Comparison of ENCODE assay signal across 33 cellular contexts in genomic region chr5:10832987-10833386, GRCh38.
DNase-seq lines count a peak whose midpoint lies in the region; TF ChIP-seq lines count a peak whose summit lies in the region.
"Had no signal": no experiment of that assay in that cellular context is flagged by ENCODE, and none has a peak within 500 bp of the region (broad histone marks: within the 10 kb centered on the region; RNA-seq: fewer than 3 reads in every experiment).

No MANE protein-coding gene starts in this region.

- H3K27me3 Mint-ChIP-seq in Caco-2 (ENCODE audit: insufficient read depth, unreplicated experiment) = no peaks in the 10 kb centered on the region
- H3K27me3 Mint-ChIP-seq in activated naive CD4-positive, alpha-beta T cell treated with anti-CD3 and anti-CD28 coated beads for 36 hours (ENCODE audit: low read depth) = peaks cover 2% of the 10 kb centered on the region
- H3K27me3 Mint-ChIP-seq: CD4-positive, CD25-positive, alpha-beta regulatory T cell had no signal

- peaks cover 29% of the 10 kb centered on the region for H3K4me1 Mint-ChIP-seq in Caco-2 (ENCODE audit: low read depth, unreplicated experiment)
- no peaks in the 10 kb centered on the region for H3K4me1 Mint-ChIP-seq in activated naive CD4-positive, alpha-beta T cell treated with anti-CD3 and anti-CD28 coated beads for 36 hours (ENCODE audit: low read depth)
- H3K4me1 Mint-ChIP-seq: activated naive CD8-positive, alpha-beta T cell treated with anti-CD3 and anti-CD28 coated beads, Interleukin-2, amount 10 ng/mL, durations not matched to agents 7 days and 5 days; CD4-positive, CD25-positive, alpha-beta regulatory T cell had no signal

- intact Hi-C loops in Caco-2 (cut with micrococcal nuclease; ENCODE audit: unreplicated experiment) (loop anchor here (5.0 kb wide), 1 partner anchor 71 kb away; the partner anchor contains the start of gene DAP), mammary epithelial cell (cut with micrococcal nuclease) (no loop called here)
- intact Hi-C loops in activated naive CD4-positive, alpha-beta T cell treated with anti-CD3 and anti-CD28 coated beads for 36 hours (cut with micrococcal nuclease) = no loop called here

- H3K79me2 ChIP-seq in smooth muscle cell (ENCODE audit: low read depth) (no peaks in the 10 kb centered on the region), mammary epithelial cell (ENCODE audit: insufficient read depth, low read length) (no peaks in the 10 kb centered on the region)

- no peaks in the 10 kb centered on the region for H3K36me3 ChIP-seq in Caco-2 (ENCODE audit: control insufficient read depth, insufficient read depth, low read length)
- H3K36me3 ChIP-seq in SJSA1 = no peaks in the 10 kb centered on the region
- no peaks in the 10 kb centered on the region for H3K36me3 ChIP-seq in smooth muscle cell (ENCODE audit: low read depth)
- no peaks in the 10 kb centered on the region for H3K36me3 ChIP-seq in mammary epithelial cell (ENCODE audit: insufficient read depth, low read length)
- H3K36me3 ChIP-seq: ascending aorta, cardiac muscle cell, HAP-1, heart left ventricle, transverse colon, WERI-Rb-1 had no signal

- H3K27me3 ChIP-seq in Caco-2 (replicated peaks; ENCODE audit: control insufficient read depth, insufficient read depth, low read length) = no peaks in the 10 kb centered on the region
- H3K27me3 ChIP-seq in SJSA1 (replicated peaks) = no peaks in the 10 kb centered on the region
- no peaks in the 10 kb centered on the region for H3K27me3 ChIP-seq in smooth muscle cell (ENCODE audit: low read depth)
- H3K27me3 ChIP-seq in mammary epithelial cell (ENCODE audit: insufficient read depth, low read length) = no peaks in the 10 kb centered on the region
- H3K27me3 ChIP-seq: ascending aorta, cardiac muscle cell, heart left ventricle, transverse colon had no signal

- H3F3A ChIP-seq in smooth muscle cell (ENCODE audit: low read depth) = peaks cover 6% of the 10 kb centered on the region

- H3K9me3 ChIP-seq in Caco-2 (no peaks in the 10 kb centered on the region), SJSA1 (replicated peaks) (no peaks in the 10 kb centered on the region), smooth muscle cell (replicated peaks; ENCODE audit: low read depth) (no peaks in the 10 kb centered on the region), mammary epithelial cell (replicated peaks; ENCODE audit: insufficient read depth, low read length) (no peaks in the 10 kb centered on the region)
- H3K9me3 ChIP-seq: ascending aorta, HAP-1, heart left ventricle, transverse colon had no signal

- peaks cover 9% of the 10 kb centered on the region; the same call in 1 of the 2 replicates for H3K4me1 ChIP-seq in Caco-2
- H3K4me1 ChIP-seq in SJSA1 (replicated peaks) = peaks cover 47% of the 10 kb centered on the region
- no peaks in the 10 kb centered on the region for H3K4me1 ChIP-seq in smooth muscle cell (ENCODE audit: low read depth)
- no peaks in the 10 kb centered on the region for H3K4me1 ChIP-seq in mammary epithelial cell (ENCODE audit: insufficient read depth, low read length)
- H3K4me1 ChIP-seq: ascending aorta, HAP-1, transverse colon had no signal

- CTCF ChIA-PET in Caco-2 (lab: Charles Lee) (no interaction called here), mammary epithelial cell (lab: Charles Lee; ENCODE audit: low non-redundant PET) (no interaction called here)
- CTCF ChIA-PET in activated naive CD4-positive, alpha-beta T cell treated with anti-CD3 and anti-CD28 coated beads for 36 hours (lab: Charles Lee) = no interaction called here

- 80% methylated on average over 5 of the region's 5 CpGs for WGBS in smooth muscle cell (ENCODE audit: low lambda C conversion rate)
- 74% methylated on average over 5 of the region's 5 CpGs for WGBS in mammary epithelial cell (ENCODE audit: low coverage, missing lambda C conversion rate)

- H3K27ac Mint-ChIP-seq in Caco-2 (ENCODE audit: unreplicated experiment) = no peak overlapping the region
- no peak overlapping the region for H3K27ac Mint-ChIP-seq in activated naive CD4-positive, alpha-beta T cell treated with anti-CD3 and anti-CD28 coated beads for 36 hours
- H3K27ac Mint-ChIP-seq: activated naive CD8-positive, alpha-beta T cell treated with anti-CD3 and anti-CD28 coated beads, Interleukin-2, amount 10 ng/mL, durations not matched to agents 7 days and 5 days; CD4-positive, CD25-positive, alpha-beta regulatory T cell; natural killer cell treated with Interleukin-12 subunit alpha and Interleukin-12 subunit beta and Interleukin-15 and Interleukin-18, amount 100 ng/mL, for 72 hours had no signal

- dilution Hi-C loops in mammary epithelial cell (cut with HindIII; ENCODE audit: low sequenced_read_pairs) = no loop called here

- 0 out of 2 replicates have a peak overlapping the region, but pooled peaks have one; percentile 1 for H3K27ac ChIP-seq in SJSA1
- H3K27ac ChIP-seq in smooth muscle cell (ENCODE audit: low read depth) = no peak overlapping the region
- no peak overlapping the region for H3K27ac ChIP-seq in mammary epithelial cell (ENCODE audit: insufficient read depth, low read depth, low read length)
- H3K27ac ChIP-seq: ascending aorta, cardiac muscle cell, heart left ventricle, WERI-Rb-1 had no signal

- H3K9ac ChIP-seq in smooth muscle cell (ENCODE audit: low read depth) (no peak overlapping the region), mammary epithelial cell (ENCODE audit: insufficient read depth, low read length) (no peak overlapping the region)

- H4K20me1 ChIP-seq in smooth muscle cell (ENCODE audit: low read depth) (no peaks in the 10 kb centered on the region), mammary epithelial cell (ENCODE audit: insufficient read depth, low read length) (no peaks in the 10 kb centered on the region)

- peak overlapping the region; percentile 29 for H3K4me3 Mint-ChIP-seq in Caco-2 (ENCODE audit: unreplicated experiment)
- H3K4me3 Mint-ChIP-seq in activated naive CD4-positive, alpha-beta T cell treated with anti-CD3 and anti-CD28 coated beads for 36 hours = no peak overlapping the region
- H3K4me3 Mint-ChIP-seq: activated naive CD8-positive, alpha-beta T cell treated with anti-CD3 and anti-CD28 coated beads, Interleukin-2, amount 10 ng/mL, durations not matched to agents 7 days and 5 days; CD4-positive, CD25-positive, alpha-beta regulatory T cell; natural killer cell treated with Interleukin-12 subunit alpha and Interleukin-12 subunit beta and Interleukin-15 and Interleukin-18, amount 100 ng/mL, for 72 hours had no signal

- DNase-seq in Caco-2 (peak; percentile 59 to 65), SJSA1 (ENCODE audit: low read depth in 1 of 2, low spot score in 2 of 2) (peak in 1 of 2 experiments; percentile 45), left kidney (ENCODE audit: low read depth, low spot score) (peak; percentile 24), smooth muscle cell (lab: John Stamatoyannopoulos, UW; ENCODE audit: unreplicated experiment) (no peak), mammary epithelial cell (no peak), ecto neural progenitor cell (ENCODE audit: low spot score) (no peak)
- no peak for DNase-seq in activated naive CD4-positive, alpha-beta T cell treated with anti-CD3 and anti-CD28 coated beads for 36 hours
- DNase-seq: activated CD4-positive, alpha-beta T cell treated with anti-CD3 and anti-CD28 coated beads for 48 hours; activated effector memory CD4-positive, alpha-beta T cell treated with anti-CD3 and anti-CD28 coated beads, Interleukin-2, amount 50 U/mL, for 16 hours; activated naive CD8-positive, alpha-beta T cell treated with anti-CD3 and anti-CD28 coated beads, Interleukin-2, amount 10 ng/mL, durations not matched to agents 7 days and 5 days; activated T-cell treated with anti-CD3 and anti-CD28 coated beads, Interleukin-2, amount 50 U/mL, for 1 hour; AML-193; CD4-positive, CD25-positive, alpha-beta regulatory T cell; effector CD4-positive, alpha-beta T cell; heart left ventricle; kidney glomerular epithelial cell; MV-4-11; NCI-H1436 treated with DMSO at 0.1 percent for 48 hours; NCI-H2081 treated with DMSO at 0.1 percent for 48 hours; NCI-H345; NCI-H69; SIG-M5; stimulated activated CD4-positive, alpha-beta T cell treated with anti-CD3 and anti-CD28 coated beads, Interleukin-15, amount 100 ng/mL, for 24 hours; stimulated activated CD4-positive, alpha-beta T cell treated with anti-CD3 and anti-CD28 coated beads, Interleukin-4, amount 100 ng/mL, for 4 hours; SW 1271; T-helper 9 cell; transverse colon; WERI-Rb-1 had no signal

- in situ Hi-C loops in mammary epithelial cell (cut with MboI; ENCODE audit: low sequenced_read_pairs in 2 of 2) = no loop called here

- BruUV-seq in Caco-2 (replicated peaks; lab: Mats Ljungman, UMichigan) (no TSS peak), mammary epithelial cell (replicated peaks; lab: Mats Ljungman, UMichigan) (no TSS peak)

- no peaks in the 10 kb centered on the region for H3K9me3 Mint-ChIP-seq in Caco-2 (ENCODE audit: unreplicated experiment)
- no peaks in the 10 kb centered on the region for H3K9me3 Mint-ChIP-seq in activated naive CD4-positive, alpha-beta T cell treated with anti-CD3 and anti-CD28 coated beads for 36 hours
- H3K9me3 Mint-ChIP-seq: activated naive CD8-positive, alpha-beta T cell treated with anti-CD3 and anti-CD28 coated beads, Interleukin-2, amount 10 ng/mL, durations not matched to agents 7 days and 5 days; CD4-positive, CD25-positive, alpha-beta regulatory T cell; natural killer cell treated with Interleukin-12 subunit alpha and Interleukin-12 subunit beta and Interleukin-15 and Interleukin-18, amount 100 ng/mL, for 72 hours had no signal

- TF ChIP-seq CTCF in Caco-2 (IDR thresholded peaks at IDR 0.05; ENCODE audit: insufficient read depth in 1 of 2, low read depth in 1 of 2, low read length in 1 of 2, severe bottlenecking in 1 of 2, unreplicated experiment in 1 of 2) (no peak), smooth muscle cell (IDR thresholded peaks at IDR 0.05; ENCODE audit: borderline replicate concordance, insufficient read depth, poor library complexity, severe bottlenecking) (no peak), mammary epithelial cell (conservative IDR thresholded peaks at IDR 0.05 in 1 of 2, IDR thresholded peaks at IDR 0.05 in 1 of 2; ENCODE audit: extremely low read depth in 1 of 2, insufficient read depth in 1 of 2, low read depth in 1 of 2, low read length in 2 of 2) (no peak)

- H3K4me3 ChIP-seq in Caco-2 (ENCODE audit: low read depth, low read length) = no peak overlapping the region
- H3K4me3 ChIP-seq in SJSA1 = no peak overlapping the region
- H3K4me3 ChIP-seq in smooth muscle cell = no peak overlapping the region
- H3K4me3 ChIP-seq in mammary epithelial cell (replicated peaks in 1 of 3; ENCODE audit: insufficient read depth in 1 of 3, low read depth in 2 of 3, low read length in 3 of 3) = no peak overlapping the region
- H3K4me3 ChIP-seq: ascending aorta, cardiac muscle cell, HAP-1, heart left ventricle, lung, transverse colon had no signal

- no peak overlapping the region for H3K4me2 ChIP-seq in smooth muscle cell
- no peak overlapping the region for H3K4me2 ChIP-seq in mammary epithelial cell (ENCODE audit: insufficient read depth, low read depth, low read length)

- peaks cover 6% of the 10 kb centered on the region for H3K36me3 Mint-ChIP-seq in Caco-2 (ENCODE audit: insufficient read depth, unreplicated experiment)
- H3K36me3 Mint-ChIP-seq in activated naive CD4-positive, alpha-beta T cell treated with anti-CD3 and anti-CD28 coated beads for 36 hours (ENCODE audit: low read depth) = no peaks in the 10 kb centered on the region
- H3K36me3 Mint-ChIP-seq: activated naive CD8-positive, alpha-beta T cell treated with anti-CD3 and anti-CD28 coated beads, Interleukin-2, amount 10 ng/mL, durations not matched to agents 7 days and 5 days; CD4-positive, CD25-positive, alpha-beta regulatory T cell; natural killer cell treated with Interleukin-12 subunit alpha and Interleukin-12 subunit beta and Interleukin-15 and Interleukin-18, amount 100 ng/mL, for 72 hours had no signal

- POLR2A ChIA-PET in Caco-2 (lab: Charles Lee) = no interaction called here

- H2AFZ ChIP-seq in smooth muscle cell (ENCODE audit: low read depth) (peak overlapping the region; percentile 36), mammary epithelial cell (ENCODE audit: low read depth, low read length) (no peak overlapping the region)

Comparison
In these comparisons a context has a peak if more than half of its experiments do, and no peak if none do; other contexts are left out.
1. DNase-seq: peak in Caco-2 (2 of 2) and left kidney (single experiment); none in smooth muscle cell (single experiment), mammary epithelial cell (single experiment), activated naive CD4-positive, alpha-beta T cell treated with anti-CD3 and anti-CD28 coated beads for 36 hours (single experiment) and ecto neural progenitor cell (single experiment).